ENCODE assay signal across 8 cellular contexts in genomic region chr22:21982338-21982965, GRCh38. TPM values are rescaled to one million over a fixed set of nuclear protein-coding genes. Genes with fewer than 3 reads are reported as not detected.
DNase-seq lines count a peak whose midpoint lies in the region; ATAC-seq and TF ChIP-seq lines count a peak whose summit lies in the region.

TSS of gene TOP3B (minus strand) at chr22:21982787. CDS start at chr22:21975709, 7,078 bp downstream.

- TF ChIP-seq POLR2A in transverse colon (IDR thresholded peaks at IDR 0.05) = peak; percentile 49

- intact Hi-C loops in heart right ventricle (cut with DNase I) = no loop called here
- intact Hi-C loops in posterior cingulate gyrus (cut with DNase I) = no loop called here
- intact Hi-C loops in transverse colon (cut with DNase I; ENCODE audit: low total_unique reads) = no loop called here

- 0 to 1% (median 0%) methylated on average over 51 to 54 of the region's 54 CpGs for WGBS in adipose tissue, 3 donors
- WGBS in heart right ventricle, 2 donors = 0 to 1% methylated on average over 54 of the region's 54 CpGs
- 1% methylated on average over 44 of the region's 54 CpGs; no CpG with 5 or more reads in 1 of the 2 donors for WGBS in transverse colon (ENCODE audit: low coverage in 1 of 2), 2 donors

- H3K4me3 ChIP-seq in heart right ventricle (peak within 1 kb of the TSS; percentile 58 to 100 (median 96)), transverse colon (peak within 1 kb of the TSS; percentile 83 to 99 (median 92))

- no peaks in the 10 kb centered on the region for H3K9me3 ChIP-seq in heart right ventricle
- no peaks in the 10 kb centered on the region for H3K9me3 ChIP-seq in transverse colon

- H3K27me3 ChIP-seq in heart right ventricle (no peaks in the 10 kb centered on the region), transverse colon (no peaks in the 10 kb centered on the region)

- ATAC-seq in GM21529 (IDR thresholded peaks at IDR 0.05; ENCODE audit: unreplicated experiment) (peak; percentile 71), heart right ventricle (peak; percentile 83 to 93 (median 90))

- DNase-seq in C1 segment of cervical spinal cord (lab: John Stamatoyannopoulos, UW) = peak; percentile 2 to 84 (median 68)
- peak; percentile 70 for DNase-seq in NCI-H1105 (lab: John Stamatoyannopoulos, UW)
- DNase-seq in T-helper 1 cell = peak; percentile 55 to 79 (median 70)
- DNase-seq in heart right ventricle = peak; percentile 78 to 85
- peak; percentile 81 to 98 (median 88) for DNase-seq in posterior cingulate gyrus
- DNase-seq in transverse colon = peak; percentile 86

- peaks cover 0 to 22% (median 17%) of the 10 kb centered on the region in 9 donors for H3K4me1 ChIP-seq in heart right ventricle
- H3K4me1 ChIP-seq in transverse colon = peaks cover 6 to 15% (median 10%) of the 10 kb centered on the region in 4 donors

- in situ Hi-C loops in transverse colon (cut with MboI; ENCODE audit: low pct_ligation_motif_present in 1 of 4, low pct_unique_long_range_greater_than_20kb in 1 of 4, low sequenced_read_pairs in 3 of 4) = no loop called here

- no peak for TF ChIP-seq EP300 in transverse colon (IDR thresholded peaks at IDR 0.05; ENCODE audit: low read depth)

- no peak for TF ChIP-seq CTCF in heart right ventricle (IDR thresholded peaks at IDR 0.05)
- TF ChIP-seq CTCF in transverse colon (IDR thresholded peaks at IDR 0.05) = no peak

- H3K36me3 ChIP-seq in heart right ventricle (peaks cover 0 to 8% (median 0%) of the 10 kb centered on the region in 9 donors), transverse colon (no peaks in the 10 kb centered on the region)

- H3K27ac ChIP-seq in adipose tissue (ENCODE audit: low read depth, low read length) (no peak within 1 kb of the TSS), heart right ventricle (peak within 1 kb of the TSS; percentile 49 to 94 (median 88)), transverse colon (peak within 1 kb of the TSS; percentile 80 to 89 (median 84))

RNA-seq across cellular contexts. Expression of gene TOP3B, which starts in this region (rescaled TPM):
- polyA plus RNA-seq in adipose tissue (10 to 100 TPM in 2 of 3 donors, 1 to 10 TPM in 1; 6.8 to 11.4 (median 10.2) TPM), heart right ventricle (10 to 100 TPM in 1 of 2 donors, 1 to 10 TPM in 1; 7.8 to 20.0 TPM)
- total RNA-seq in heart right ventricle (10 to 100 TPM in 7 of 10 donors, 1 to 10 TPM in 3; 8.4 to 18.4 (median 10.8) TPM), transverse colon (10 to 100 TPM; 44.9 to 94.6 (median 65.4) TPM)
